Comparison of ENCODE assay signal across 10 cellular contexts in the genomic region with DNA sequence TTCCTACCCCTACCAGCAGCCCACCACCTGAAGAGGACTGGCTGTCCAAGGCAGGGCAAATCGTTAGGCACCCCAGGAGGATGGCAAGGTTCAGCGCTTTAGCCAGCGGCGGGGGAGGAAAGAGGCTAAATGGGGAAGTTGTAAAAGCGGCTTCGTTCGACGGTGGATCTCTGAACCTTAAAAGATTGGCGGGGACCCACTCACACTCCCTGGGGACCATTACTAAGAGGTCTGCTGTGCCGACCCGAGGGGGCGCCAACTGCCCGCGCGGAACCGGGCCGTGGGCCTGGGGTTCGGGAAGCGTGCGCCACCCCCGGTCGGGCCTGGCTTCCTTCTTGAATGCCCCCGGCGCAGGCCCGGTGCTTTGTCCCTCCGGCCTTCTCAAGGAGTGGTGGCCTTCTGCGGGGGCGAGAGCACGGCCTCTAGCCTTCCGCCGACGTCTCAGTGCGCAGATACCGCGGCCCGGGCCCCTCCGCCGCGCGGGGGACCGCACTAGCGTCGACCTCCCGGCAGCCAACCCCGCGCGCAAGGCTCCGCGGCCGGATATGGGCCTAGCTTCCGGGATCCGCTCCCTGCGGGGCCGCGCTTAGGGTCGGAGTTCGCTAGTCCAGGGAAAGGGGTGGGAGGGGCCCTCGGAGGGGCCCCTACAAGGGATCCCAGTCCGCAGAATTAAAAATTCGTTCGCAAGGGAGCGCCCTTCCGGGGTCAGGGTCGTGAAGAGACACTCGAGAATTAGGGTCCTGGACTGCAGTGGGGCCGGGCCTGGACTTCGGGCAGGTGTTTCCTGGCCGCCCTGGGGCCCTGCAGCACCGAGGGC. TPM values are rescaled to one million over a fixed set of nuclear protein-coding genes. Genes with fewer than 3 reads are reported as not detected.
DNase-seq lines count a peak whose midpoint lies in the region; ATAC-seq, FAIRE-seq and TF ChIP-seq lines count a peak whose summit lies in the region.
"Had no signal": no experiment of that assay in that cellular context is flagged by ENCODE, and none has a peak within 500 bp of the region (broad histone marks: within the 10 kb centered on the region; RNA-seq: fewer than 3 reads in every experiment).

No MANE protein-coding gene starts in this region.

- H3K4me3 ChIP-seq in HAP-1 (no peak overlapping the region), small intestine (ENCODE audit: low read depth in 1 of 2, low read length in 2 of 2) (peak overlapping the region in 1 of 2 donors; percentile 47)

- no peak for DNase-seq in effector memory CD8-positive, alpha-beta T cell
- DNase-seq in progenitor cell of endocrine pancreas (ENCODE audit: low spot score, unreplicated experiment) (no peak), HAP-1 (ENCODE audit: low spot score in 2 of 2) (no peak), small intestine (no peak), SW 1271 (lab: John Stamatoyannopoulos, UW) (no peak), NCI-H1092 (lab: John Stamatoyannopoulos, UW) (no peak)
- DNase-seq: cortex of kidney, NCI-H510A had no signal

- peaks cover 74 to 82% of the 10 kb centered on the region in 2 donors for H3K27me3 Mint-ChIP-seq in effector memory CD8-positive, alpha-beta T cell
- peaks cover 69% of the 10 kb centered on the region for H3K27me3 Mint-ChIP-seq in progenitor cell of endocrine pancreas

- H3K4me3 Mint-ChIP-seq in effector memory CD8-positive, alpha-beta T cell, result peak overlapping the region in 1 of 2 donors; percentile 29
- peak overlapping the region; percentile 66 for H3K4me3 Mint-ChIP-seq in progenitor cell of endocrine pancreas (ENCODE audit: low read depth)

- H3K27ac Mint-ChIP-seq in effector memory CD8-positive, alpha-beta T cell, result no peak overlapping the region
- no peak overlapping the region for H3K27ac Mint-ChIP-seq in progenitor cell of endocrine pancreas

- no peaks in the 10 kb centered on the region for H3K9me3 ChIP-seq in HAP-1
- H3K9me3 ChIP-seq in small intestine (ENCODE audit: control insufficient read depth, low read depth), result no peaks in the 10 kb centered on the region

- FAIRE-seq in small intestine (lab: Jason Lieb, UNC), result no peak

- H3K9me3 Mint-ChIP-seq in effector memory CD8-positive, alpha-beta T cell, result no peaks in the 10 kb centered on the region
- no peaks in the 10 kb centered on the region for H3K9me3 Mint-ChIP-seq in progenitor cell of endocrine pancreas (ENCODE audit: low read depth)

- no peaks in the 10 kb centered on the region for H3K27me3 ChIP-seq in HAP-1 (ENCODE audit: low read depth)
- H3K27me3 ChIP-seq in small intestine (ENCODE audit: control insufficient read depth in 2 of 2, insufficient read depth in 2 of 2, low read length in 2 of 2), result peaks cover 26 to 41% of the 10 kb centered on the region in 2 donors

- H3K36me3 ChIP-seq in HAP-1 (replicated peaks), result no peaks in the 10 kb centered on the region
- no peaks in the 10 kb centered on the region for H3K36me3 ChIP-seq in small intestine (ENCODE audit: control insufficient read depth in 2 of 2, insufficient read depth in 2 of 2, low read length in 2 of 2)

- in situ Hi-C loops in HAP-1 (cut with MboI; ENCODE audit: low sequenced_read_pairs), result no loop called here

- H3K4me1 ChIP-seq in HAP-1, result no peaks in the 10 kb centered on the region
- H3K4me1 ChIP-seq in small intestine (ENCODE audit: control insufficient read depth in 2 of 2, insufficient read depth in 1 of 2, low read depth in 1 of 2, low read length in 1 of 2), result peaks cover 0 to 4% of the 10 kb centered on the region in 2 donors

- ATAC-seq in GM19025 (IDR thresholded peaks at IDR 0.05; ENCODE audit: low read depth, unreplicated experiment) (peak; percentile 59), HG03103 (IDR thresholded peaks at IDR 0.05; ENCODE audit: low read depth, unreplicated experiment) (peak; percentile 45)
- peak; percentile 56 for ATAC-seq in effector memory CD8-positive, alpha-beta T cell (replicated peaks)

- WGBS in small intestine, 3 donors, result 20 to 26% (median 22%) methylated on average over 50 to 69 of the region's 69 CpGs

- TF ChIP-seq CTCF in progenitor cell of endocrine pancreas (IDR thresholded peaks at IDR 0.05; ENCODE audit: unreplicated experiment), result peak; percentile 25

- no peak overlapping the region for H3K27ac ChIP-seq in small intestine (ENCODE audit: low read depth in 1 of 2, low read length in 1 of 2)

- peaks cover 5 to 11% of the 10 kb centered on the region in 2 donors for H3K4me1 Mint-ChIP-seq in effector memory CD8-positive, alpha-beta T cell (ENCODE audit: low read depth in 2 of 2)
- peaks cover 21% of the 10 kb centered on the region for H3K4me1 Mint-ChIP-seq in progenitor cell of endocrine pancreas (ENCODE audit: low read depth)

- peaks cover 11% of the 10 kb centered on the region for H3K36me3 Mint-ChIP-seq in effector memory CD8-positive, alpha-beta T cell (ENCODE audit: insufficient read depth)
- no peaks in the 10 kb centered on the region for H3K36me3 Mint-ChIP-seq in progenitor cell of endocrine pancreas (ENCODE audit: insufficient read depth)

RNA-seq across cellular contexts. Expression of a gene that starts 10.5 kb away (rescaled TPM):
- 6.3 and 10.6 TPM in 2 replicates for total RNA-seq in progenitor cell of endocrine pancreas
- polyA plus RNA-seq in small intestine, result 1 to 10 TPM in 2 of 3 donors, under 1 TPM in 1; 0.89 to 4.4 (median 3.5) TPM

RNA-seq across cellular contexts. Expression of a gene that starts 12.5 kb away (rescaled TPM):
- total RNA-seq in progenitor cell of endocrine pancreas, result 34.8 and 35.4 TPM in 2 replicates
- polyA plus RNA-seq in small intestine, result 10 to 100 TPM in 1 of 3 donors, 1 to 10 TPM in 1, under 1 TPM in 1; 0.67 to 12.1 (median 3.5) TPM
